ENCODE assay signal across 19 cellular contexts in genomic region chr6:819122-819521, GRCh38.
"Had no signal": no experiment of that assay in that cellular context is flagged by ENCODE, and none has a peak within 500 bp of the region (broad histone marks: within the 10 kb centered on the region; RNA-seq: fewer than 3 reads in every experiment).

No MANE protein-coding gene starts in this region.

- H3K4me3 Mint-ChIP-seq: activated CD4-positive, alpha-beta T cell treated with anti-CD3 and anti-CD28 coated beads, Interleukin-2, amount 10 ng/mL, durations not matched to agents 24 days and 14 days; activated CD8-positive, alpha-beta T cell treated with anti-CD3 and anti-CD28 coated beads for 36 hours; activated T-cell treated with anti-CD3 and anti-CD28 coated beads, Interleukin-2, amount 50 U/mL, for 24 hours; central memory CD8-positive, alpha-beta T cell; neural crest cell; T-helper 1 cell treated with Interleukin-12 subunit alpha and Interleukin-12 subunit beta and Interleukin-4 antibody, amounts not matched to agents 30 μg/mL and 1 μg/mL, for 36 hours; type B pancreatic cell had no signal

- DNase-seq: activated CD4-positive, alpha-beta T cell treated with anti-CD3 and anti-CD28 coated beads, Interleukin-2, amount 10 ng/mL, durations not matched to agents 24 days and 14 days; activated CD8-positive, alpha-beta T cell treated with anti-CD3 and anti-CD28 coated beads for 36 hours; activated naive CD4-positive, alpha-beta T cell treated with Interleukin-2 at 50 U/mL for 16 hours; activated T-cell treated with anti-CD3 and anti-CD28 coated beads, Interleukin-2, amount 50 U/mL, for 24 hours; anterior cingulate cortex; brain microvascular endothelial cell; colonic mucosa; erythroblast; left lung; mammary epithelial cell; right cardiac atrium; stimulated activated CD4-positive, alpha-beta T cell treated with anti-CD3 and anti-CD28 coated beads, Interleukin-15, amount 100 ng/mL, for 24 hours; stimulated activated CD4-positive, alpha-beta T cell treated with anti-CD3 and anti-CD28 coated beads, Interleukin-2, amount 100 ng/mL, for 48 hours; stomach had no signal

- H3K27ac Mint-ChIP-seq: activated CD4-positive, alpha-beta T cell treated with anti-CD3 and anti-CD28 coated beads, Interleukin-2, amount 10 ng/mL, durations not matched to agents 24 days and 14 days; activated CD8-positive, alpha-beta T cell treated with anti-CD3 and anti-CD28 coated beads for 36 hours; activated T-cell treated with anti-CD3 and anti-CD28 coated beads, Interleukin-2, amount 50 U/mL, for 24 hours; activated T-helper 2 cell treated with anti-CD3 and anti-CD28 coated beads, Interferon-gamma antibody, Interleukin-2, Interleukin-4, amounts not matched to agents 10 μg/mL and 5 μg/mL and 100 μg/mL, durations not matched to agents 14 hours and 24 hours and 36 hours; T-helper 1 cell treated with Interleukin-12 subunit alpha and Interleukin-12 subunit beta and Interleukin-4 antibody, amounts not matched to agents 30 μg/mL and 1 μg/mL, for 36 hours; type B pancreatic cell had no signal

- H3K4me1 Mint-ChIP-seq: central memory CD8-positive, alpha-beta T cell; neural crest cell had no signal

- ATAC-seq: activated CD8-positive, alpha-beta T cell treated with anti-CD3 and anti-CD28 coated beads for 36 hours; left lung; right cardiac atrium had no signal

- H3K9me3 Mint-ChIP-seq: activated CD4-positive, alpha-beta T cell treated with anti-CD3 and anti-CD28 coated beads, Interleukin-2, amount 10 ng/mL, durations not matched to agents 24 days and 14 days; activated CD8-positive, alpha-beta T cell treated with anti-CD3 and anti-CD28 coated beads for 36 hours; activated T-cell treated with anti-CD3 and anti-CD28 coated beads, Interleukin-2, amount 50 U/mL, for 24 hours; activated T-helper 2 cell treated with anti-CD3 and anti-CD28 coated beads, Interferon-gamma antibody, Interleukin-2, Interleukin-4, amounts not matched to agents 10 μg/mL and 5 μg/mL and 100 μg/mL, durations not matched to agents 14 hours and 24 hours and 36 hours; central memory CD8-positive, alpha-beta T cell; neural crest cell; T-helper 1 cell treated with Interleukin-12 subunit alpha and Interleukin-12 subunit beta and Interleukin-4 antibody, amounts not matched to agents 30 μg/mL and 1 μg/mL, for 36 hours; type B pancreatic cell had no signal

- H3K36me3 Mint-ChIP-seq: type B pancreatic cell had no signal
